Comparison of ENCODE assay signal across 20 cellular contexts in genomic region chr4:105965183-105965800, GRCh38.
"Had no signal": no experiment of that assay in that cellular context is flagged by ENCODE, and none has a peak within 500 bp of the region (broad histone marks: within the 10 kb centered on the region; RNA-seq: fewer than 3 reads in every experiment).

No MANE protein-coding gene starts in this region.

- H3K27ac ChIP-seq: gastroesophageal sphincter, left ventricle myocardium inferior, psoas muscle, right lobe of liver, suprapubic skin had no signal

- H3K36me3 ChIP-seq: left ventricle myocardium inferior, right lobe of liver, suprapubic skin had no signal

- H3K9ac ChIP-seq: SK-N-SH had no signal

- H3K4me1 Mint-ChIP-seq: central memory CD8-positive, alpha-beta T cell; memory B cell; T-cell had no signal

- H3K4me1 ChIP-seq: right lobe of liver, suprapubic skin had no signal

- H3K9me3 ChIP-seq: gastroesophageal sphincter, left ventricle myocardium inferior, psoas muscle, right lobe of liver, SK-N-SH, suprapubic skin had no signal

- H3K27me3 ChIP-seq: gastroesophageal sphincter, right lobe of liver, suprapubic skin had no signal

- DNase-seq: activated CD4-positive, alpha-beta T cell treated with anti-CD3 and anti-CD28 coated beads for 1 hour; activated CD4-positive, alpha-beta T cell treated with anti-CD3 and anti-CD28 coated beads, Interleukin-2, amount 50 U/mL, for 4 hours; activated effector memory CD4-positive, alpha-beta T cell treated with anti-CD3 and anti-CD28 coated beads, Interleukin-2, amount 50 U/mL, for 16 hours; activated T-cell treated with anti-CD3 and anti-CD28 coated beads, Interleukin-2, amount 50 U/mL, for 24 hours; cortex of kidney; effector CD8-positive, alpha-beta T cell; islet precursor cell; left ventricle myocardium inferior; nephron progenitor cell; psoas muscle; right lobe of liver; SK-N-SH; stimulated activated naive CD8-positive, alpha-beta T cell treated with anti-CD3 and anti-CD28 coated beads, Interleukin-15, Interleukin-2, amounts not matched to agents 100 U/mL and 50 U/mL, for 24 hours; T-cell; T1000 had no signal

- H3K4me3 ChIP-seq: gastroesophageal sphincter, left ventricle myocardium inferior, psoas muscle, right lobe of liver, suprapubic skin had no signal

- H3K4me3 Mint-ChIP-seq: activated T-cell treated with anti-CD3 and anti-CD28 coated beads, Interleukin-2, amount 50 U/mL, for 24 hours; central memory CD8-positive, alpha-beta T cell; memory B cell; nephron progenitor cell; T-cell had no signal

- ATAC-seq: activated naive CD4-positive, alpha-beta T cell treated with anti-CD3 and anti-CD28 coated beads, Interleukin-2, amount 50 U/mL, for 72 hours; gastroesophageal sphincter; psoas muscle; right lobe of liver; stimulated activated naive CD8-positive, alpha-beta T cell treated with anti-CD3 and anti-CD28 coated beads, Interleukin-15, Interleukin-2, amounts not matched to agents 100 U/mL and 50 U/mL, for 24 hours; T-cell had no signal

- H3K27ac Mint-ChIP-seq: activated naive CD4-positive, alpha-beta T cell treated with anti-CD3 and anti-CD28 coated beads, Interleukin-2, amount 50 U/mL, for 72 hours; activated T-cell treated with anti-CD3 and anti-CD28 coated beads, Interleukin-2, amount 50 U/mL, for 24 hours; memory B cell; nephron progenitor cell; T-cell had no signal

- H3K36me3 Mint-ChIP-seq: activated naive CD4-positive, alpha-beta T cell treated with anti-CD3 and anti-CD28 coated beads, Interleukin-2, amount 50 U/mL, for 72 hours; memory B cell; T-cell had no signal

- H3K4me2 ChIP-seq: SK-N-SH had no signal

- H3K9me3 Mint-ChIP-seq: activated naive CD4-positive, alpha-beta T cell treated with anti-CD3 and anti-CD28 coated beads, Interleukin-2, amount 50 U/mL, for 72 hours; activated T-cell treated with anti-CD3 and anti-CD28 coated beads, Interleukin-2, amount 50 U/mL, for 24 hours; memory B cell; nephron progenitor cell; T-cell had no signal
